Comparison of ENCODE assay signal across 28 cellular contexts in genomic region chr3:187161556-187161955, GRCh38. TPM values are rescaled to one million over a fixed set of nuclear protein-coding genes. Genes with fewer than 3 reads are reported as not detected.
DNase-seq lines count a peak whose midpoint lies in the region; ATAC-seq, FAIRE-seq and TF ChIP-seq lines count a peak whose summit lies in the region.
"Had no signal": no experiment of that assay in that cellular context is flagged by ENCODE, and none has a peak within 500 bp of the region (broad histone marks: within the 10 kb centered on the region; RNA-seq: fewer than 3 reads in every experiment).

No MANE protein-coding gene starts in this region.

- BruUV-seq in MCF 10A (replicated peaks; lab: Mats Ljungman, UMichigan) (no TSS peak), K562 (replicated peaks; lab: Mats Ljungman, UMichigan) (no TSS peak)

- TF ChIP-seq RAD21 in K562 (CRISPR knock-in tag; conservative IDR thresholded peaks at IDR 0.05 in 1 of 2, IDR thresholded peaks at IDR 0.05 in 1 of 2) = no peak

- H2AFZ ChIP-seq in K562 (ENCODE audit: low read depth, low read length) (no peak overlapping the region), neural progenitor cell (replicated peaks) (peak overlapping the region; percentile 42)

- H3K79me2 ChIP-seq in K562 (ENCODE audit: control insufficient read depth, insufficient read depth, low read length) = no peaks in the 10 kb centered on the region
- H3K79me2 ChIP-seq in neural progenitor cell (ENCODE audit: low read depth) = no peaks in the 10 kb centered on the region

- H3K9ac ChIP-seq in K562 (ENCODE audit: insufficient read depth in 1 of 2, low read depth in 2 of 2, low read length in 2 of 2) (no peak overlapping the region), neural progenitor cell (no peak overlapping the region)
- H3K9ac ChIP-seq: BLaER1 treated with 17β-estradiol and CSF1 and Interleukin-3, amounts not matched to agents 10 nM and 100 nM had no signal

- H4K20me1 ChIP-seq in K562 (replicated peaks; ENCODE audit: control insufficient read depth, insufficient read depth, low read length) (no peaks in the 10 kb centered on the region), neural progenitor cell (ENCODE audit: low read depth) (no peaks in the 10 kb centered on the region)
- H4K20me1 ChIP-seq: BLaER1 treated with 17β-estradiol and CSF1 and Interleukin-3, amounts not matched to agents 10 nM and 100 nM had no signal

- H3K9me3 Mint-ChIP-seq in MCF 10A (ENCODE audit: unreplicated experiment) = no peaks in the 10 kb centered on the region
- peaks cover 5% of the 10 kb centered on the region for H3K9me3 Mint-ChIP-seq in neural progenitor cell
- H3K9me3 Mint-ChIP-seq: CD4-positive, alpha-beta T cell had no signal

- in situ Hi-C loops in K562 (cut with MboI) = loop anchor here (10.0 kb wide), 1 partner anchor 317 kb away; the partner anchor contains the start of gene ADIPOQ

- intact Hi-C loops in MCF 10A (cut with micrococcal nuclease) (no loop called here), breast epithelium (cut with DNase I; ENCODE audit: low total_unique reads) (no loop called here), K562 (cut with micrococcal nuclease) (loop anchor here (10.0 kb wide), 2 partner anchors 227 to 547 kb away; partner anchors contain the start of genes AHSG and ST6GAL1)

- no peak for FAIRE-seq in K562 (lab: Jason Lieb, UNC)
- FAIRE-seq: G401.6, GM12878, HepG2 had no signal

- H3K27ac ChIP-seq in breast epithelium (no peak overlapping the region), K562 (ENCODE audit: extremely low read depth, low read depth, low read length) (no peak overlapping the region), neural progenitor cell (no peak overlapping the region)
- H3K27ac ChIP-seq: BLaER1 treated with 17β-estradiol and CSF1 and Interleukin-3, amounts not matched to agents 10 nM and 100 nM had no signal

- H3K9me3 ChIP-seq in breast epithelium (peaks cover 9% of the 10 kb centered on the region in 2 donors), K562 (replicated peaks; ENCODE audit: control insufficient read depth, insufficient read depth, low read depth, low read length) (no peaks in the 10 kb centered on the region), neural progenitor cell (ENCODE audit: low read depth) (no peaks in the 10 kb centered on the region)

- TF ChIP-seq POLR2A in breast epithelium (IDR thresholded peaks at IDR 0.05) (no peak), K562 (conservative IDR thresholded peaks at IDR 0.05) (no peak)

- H3K27ac Mint-ChIP-seq in MCF 10A (ENCODE audit: low read depth, unreplicated experiment) (peak overlapping the region; percentile 1), neural progenitor cell (no peak overlapping the region)
- H3K27ac Mint-ChIP-seq: CD4-positive, alpha-beta T cell had no signal

- H3K36me3 ChIP-seq in breast epithelium = no peaks in the 10 kb centered on the region
- no peaks in the 10 kb centered on the region for H3K36me3 ChIP-seq in K562 (ENCODE audit: control insufficient read depth, insufficient read depth, low read length)
- H3K36me3 ChIP-seq in neural progenitor cell = no peaks in the 10 kb centered on the region
- H3K36me3 ChIP-seq: BLaER1 treated with 17β-estradiol and CSF1 and Interleukin-3, amounts not matched to agents 10 nM and 100 nM had no signal

- H3K4me2 ChIP-seq in K562 (ENCODE audit: insufficient read depth, low read length) (no peak overlapping the region), neural progenitor cell (no peak overlapping the region)
- H3K4me2 ChIP-seq: BLaER1 treated with 17β-estradiol and CSF1 and Interleukin-3, amounts not matched to agents 10 nM and 100 nM had no signal

- TF ChIP-seq CTCF in MCF 10A (IDR thresholded peaks at IDR 0.05; ENCODE audit: unreplicated experiment) (no peak), breast epithelium (IDR thresholded peaks at IDR 0.05) (no peak), K562 (IDR thresholded peaks at IDR 0.05 in 2 of 3, conservative IDR thresholded peaks at IDR 0.05 in 1 of 3; ENCODE audit: insufficient read depth in 2 of 3, low read depth in 1 of 3, low read length in 3 of 3) (no peak), neural progenitor cell (IDR thresholded peaks at IDR 0.05) (no peak)

- POLR2A ChIA-PET in MCF 10A (lab: Yijun Ruan, JAX) = no interaction called here
- POLR2A ChIA-PET in K562 (lab: Yijun Ruan, JAX) = no interaction called here

- H3K4me3 ChIP-seq in breast epithelium = no peak overlapping the region
- H3K4me3 ChIP-seq in K562 = no peak overlapping the region
- no peak overlapping the region for H3K4me3 ChIP-seq in neural progenitor cell
- H3K4me3 ChIP-seq: BLaER1 treated with 17β-estradiol and CSF1 and Interleukin-3, amounts not matched to agents 10 nM and 100 nM; GM12878 had no signal

- DNase-seq in MCF 10A (ENCODE audit: unreplicated experiment) (no peak), breast epithelium (ENCODE audit: low spot score in 2 of 2) (no peak), K562 (ENCODE audit: extremely low read depth in 1 of 4, low spot score in 3 of 4) (no peak), neural progenitor cell (ENCODE audit: low spot score) (no peak), cerebellum (ENCODE audit: low spot score) (no peak), HCEC 1CT (no peak), hippocampal formation (lab: John Stamatoyannopoulos, UW) (no peak)
- DNase-seq: CD4-positive, alpha-beta T cell; GOT3; Kasumi-1; MV-4-11; NCI-H1105 treated with DMSO at 0.1 percent for 48 hours; NCI-H146; NCI-H1930; NCI-H446 treated with DMSO at 0.1 percent for 48 hours; NCI-H526; NCI-H82; NK-92 treated with Interleukin-12 subunit alpha and Interleukin-12 subunit beta, amount 100 ng/mL, for 24 hours; PC-3 had no signal

- ATAC-seq in K562 = no peak
- ATAC-seq: GM12878, HCT116, HepG2, PC-3, SK-N-SH treated with all-trans-retinoic acid at 6 μM for 48 hours had no signal

- TF ChIP-seq EP300 in K562 (IDR thresholded peaks at IDR 0.05; ENCODE audit: low read length) = no peak

- no peaks in the 10 kb centered on the region for H3K9me1 ChIP-seq in K562 (ENCODE audit: control insufficient read depth, insufficient read depth, low read length)

- no peaks in the 10 kb centered on the region for H3K4me1 ChIP-seq in breast epithelium
- H3K4me1 ChIP-seq in K562 (replicated peaks in 1 of 2; ENCODE audit: control insufficient read depth in 2 of 2, insufficient read depth in 2 of 2, low read length in 2 of 2) = no peaks in the 10 kb centered on the region
- H3K4me1 ChIP-seq in neural progenitor cell = peaks cover 13% of the 10 kb centered on the region
- H3K4me1 ChIP-seq: BLaER1 treated with 17β-estradiol and CSF1 and Interleukin-3, amounts not matched to agents 10 nM and 100 nM had no signal

- CTCF ChIA-PET in MCF 10A (lab: Yijun Ruan, JAX) = interaction anchor here (1.5 to 8.5 kb wide), 3 partner anchors 48 to 311 kb away, joined by 6 to 152 read pairs (median 96); no protein-coding TSS in a partner anchor
- CTCF ChIA-PET in K562 (lab: Yijun Ruan, JAX; ENCODE audit: low intra/inter-chr PET ratio) = interaction anchor here (0.6 to 0.7 kb wide), 2 partner anchors 23 to 1177 kb away, joined by 4 to 5 read pairs; partner anchors contain the start of gene RPL39L

- H3F3A ChIP-seq in neural progenitor cell (ENCODE audit: low read depth) = no peaks in the 10 kb centered on the region

- no peaks in the 10 kb centered on the region for H3K4me1 Mint-ChIP-seq in MCF 10A (ENCODE audit: insufficient read depth, unreplicated experiment)
- peaks cover 12% of the 10 kb centered on the region for H3K4me1 Mint-ChIP-seq in neural progenitor cell

- H3K27me3 Mint-ChIP-seq in MCF 10A (ENCODE audit: insufficient read depth, unreplicated experiment) (peaks cover 15% of the 10 kb centered on the region), neural progenitor cell (ENCODE audit: insufficient read depth, low read depth) (peaks cover 2% of the 10 kb centered on the region)
- H3K27me3 Mint-ChIP-seq: CD4-positive, alpha-beta T cell had no signal

- no peaks in the 10 kb centered on the region for H3K36me3 Mint-ChIP-seq in MCF 10A (ENCODE audit: insufficient read depth, unreplicated experiment)
- H3K36me3 Mint-ChIP-seq in neural progenitor cell = no peaks in the 10 kb centered on the region

- H3K4me3 Mint-ChIP-seq in MCF 10A (ENCODE audit: unreplicated experiment) (no peak overlapping the region), neural progenitor cell (no peak overlapping the region)
- H3K4me3 Mint-ChIP-seq: CD4-positive, alpha-beta T cell had no signal

- H3K27me3 ChIP-seq in breast epithelium = no peaks in the 10 kb centered on the region
- H3K27me3 ChIP-seq in K562 (ENCODE audit: control insufficient read depth in 2 of 2, insufficient read depth in 2 of 2, low read length in 2 of 2) = peaks cover 0 to 7% of the 10 kb centered on the region in 2 experiments; a peak in 3 of 5 replicates
- H3K27me3 ChIP-seq in neural progenitor cell = no peaks in the 10 kb centered on the region
- H3K27me3 ChIP-seq: BLaER1 treated with 17β-estradiol and CSF1 and Interleukin-3, amounts not matched to agents 10 nM and 100 nM had no signal

RNA-seq across cellular contexts. Expression of gene RPL39L, which starts 22.3 kb away (rescaled TPM):
- total RNA-seq in MCF 10A (2022) = 1.0 and 3.3 TPM in 2 replicates
- total RNA-seq in breast epithelium = 10 to 100 TPM in 2 of 3 donors, 1 to 10 TPM in 1; 5.4 to 15.4 (median 14.6) TPM
- total RNA-seq in K562 (2011; cell fraction: chromatin; rRNA removed; ENCODE audit: low replicate concordance) = 5.1 and 5.8 TPM in 2 replicates
- total RNA-seq in K562 (2011; cell fraction: nucleolus; rRNA removed) = 8.9 and 9.5 TPM in 2 replicates
- total RNA-seq in K562 (2011; cell fraction: nucleoplasm; rRNA removed) = 9.7 and 15.8 TPM in 2 replicates
- 114 and 122 TPM in 2 replicates for total RNA-seq in K562 (2014; rRNA removed)
- total RNA-seq in K562 (2014; rRNA removed; fragmentation: Illumina TruSeq; extraction: Trizol) = 45.5 and 52.2 TPM in 2 replicates
- total RNA-seq in K562 (2015; rRNA removed; fragmentation: Illumina TruSeq; extraction: Trizol) = 62.0 and 65.9 TPM in 2 replicates
- total RNA-seq in K562 (2021) = 36.5 and 38.7 TPM in 2 replicates
- polyA plus RNA-seq in K562 (2011; rRNA removed) = 64.4 and 74.1 TPM in 2 replicates
- 29.1 and 30.7 TPM in 2 replicates for polyA plus RNA-seq in K562 (2011; cell fraction: cytosol; rRNA removed)
- polyA plus RNA-seq in K562 (2011; cell fraction: nucleus; rRNA removed) = 15.5 and 18.0 TPM in 2 replicates
- 69.6 and 91.3 TPM in 2 replicates for polyA plus RNA-seq in K562 (2012)
- 44.5 and 58.3 TPM in 2 replicates for polyA plus RNA-seq in K562 (2014; fragmentation: Illumina TruSeq; extraction: Trizol)
- 10 to 100 TPM; 15.0 to 31.4 TPM for polyA plus RNA-seq in K562 (2014; fragmentation: Nextera tagmentation; extraction: Ambion mirVana)
- polyA plus RNA-seq in K562 (2014; rRNA removed) = 62.8 and 81.0 TPM in 2 replicates
- polyA minus RNA-seq in K562 (2011; rRNA and poly(A)+ RNA removed) = 14.3 and 18.2 TPM in 2 replicates
- polyA minus RNA-seq in K562 (2011; cell fraction: cytosol; rRNA and poly(A)+ RNA removed) = 13.0 and 14.4 TPM in 2 replicates
- polyA minus RNA-seq in K562 (2011; cell fraction: nucleus; rRNA and poly(A)+ RNA removed) = 10.1 and 12.3 TPM in 2 replicates
- 49.1 and 52.3 TPM in 2 replicates for total RNA-seq in neural progenitor cell (ENCODE audit: low replicate concordance)
- total RNA-seq in cerebellum = 11.8 TPM
- total RNA-seq: HepG2, HT-29 had no signal
- polyA plus RNA-seq: HepG2 had no signal

RNA-seq across cellular contexts. Expression of gene RTP1, which starts 35.7 kb away (rescaled TPM):
- total RNA-seq in MCF 10A (2022) = not detected in 2 replicates
- total RNA-seq in breast epithelium = not detected
- total RNA-seq in K562 (2011; cell fraction: chromatin; rRNA removed; ENCODE audit: low replicate concordance) = not detected in 2 replicates
- total RNA-seq in K562 (2011; cell fraction: nucleolus; rRNA removed) = not detected in 2 replicates
- not detected in 2 replicates for total RNA-seq in K562 (2011; cell fraction: nucleoplasm; rRNA removed)
- total RNA-seq in K562 (2014; rRNA removed) = not detected in 2 replicates
- total RNA-seq in K562 (2014; rRNA removed; fragmentation: Illumina TruSeq; extraction: Trizol) = not detected in 2 replicates
- not detected in 2 replicates for total RNA-seq in K562 (2015; rRNA removed; fragmentation: Illumina TruSeq; extraction: Trizol)
- not detected in 2 replicates for total RNA-seq in K562 (2021)
- polyA plus RNA-seq in K562 (2011; rRNA removed) = not detected in 2 replicates
- polyA plus RNA-seq in K562 (2011; cell fraction: cytosol; rRNA removed) = not detected in 2 replicates
- not detected in 2 replicates for polyA plus RNA-seq in K562 (2011; cell fraction: nucleus; rRNA removed)
- polyA plus RNA-seq in K562 (2012) = not detected in 2 replicates
- not detected in 2 replicates for polyA plus RNA-seq in K562 (2014; fragmentation: Illumina TruSeq; extraction: Trizol)
- polyA plus RNA-seq in K562 (2014; fragmentation: Nextera tagmentation; extraction: Ambion mirVana) = not detected
- polyA plus RNA-seq in K562 (2014; rRNA removed) = not detected in 2 replicates
- not detected in 2 replicates for polyA minus RNA-seq in K562 (2011; rRNA and poly(A)+ RNA removed)
- not detected in 2 replicates for polyA minus RNA-seq in K562 (2011; cell fraction: cytosol; rRNA and poly(A)+ RNA removed)
- not detected in 2 replicates for polyA minus RNA-seq in K562 (2011; cell fraction: nucleus; rRNA and poly(A)+ RNA removed)
- 0.43 TPM in 1 of 2 replicates, not detected in the other for total RNA-seq in neural progenitor cell (ENCODE audit: low replicate concordance)
- 0.27 TPM for total RNA-seq in cerebellum
- total RNA-seq: A172; CD4-positive, alpha-beta T cell; GM12878; HepG2; HT-29; M059J; PC-3 had no signal
- polyA plus RNA-seq: GM12878, HepG2 had no signal
